In genomic region chr10:93190377-93190776, GRCh38 we compare ENCODE assay signal across 30 cellular contexts.
DNase-seq lines count a peak whose midpoint lies in the region; ATAC-seq and TF ChIP-seq lines count a peak whose summit lies in the region.
"Had no signal": no experiment of that assay in that cellular context is flagged by ENCODE, and none has a peak within 500 bp of the region (broad histone marks: within the 10 kb centered on the region; RNA-seq: fewer than 3 reads in every experiment).

No MANE protein-coding gene starts in this region.

- no peak overlapping the region for H3K27ac ChIP-seq in GM23338 (ENCODE audit: low read depth)
- H3K27ac ChIP-seq: ascending aorta, heart left ventricle, testis, vagina had no signal

- H4K20me1 ChIP-seq in GM23338 (replicated peaks; ENCODE audit: insufficient read depth), result no peaks in the 10 kb centered on the region

- no peak for ATAC-seq in GM23338
- ATAC-seq in HG03280 (IDR thresholded peaks at IDR 0.05; ENCODE audit: unreplicated experiment), result no peak
- ATAC-seq: activated CD4-positive, alpha-beta T cell treated with anti-CD3 and anti-CD28 coated beads for 36 hours; esophagus mucosa had no signal

- no peaks in the 10 kb centered on the region for H3K79me2 ChIP-seq in GM23338 (replicated peaks; ENCODE audit: insufficient read depth)

- no peak overlapping the region for H3K4me3 Mint-ChIP-seq in GM23338
- H3K4me3 Mint-ChIP-seq: activated CD4-positive, alpha-beta T cell treated with anti-CD3 and anti-CD28 coated beads for 36 hours; activated naive CD8-positive, alpha-beta T cell treated with anti-CD3 and anti-CD28 coated beads for 36 hours; CD4-positive, alpha-beta T cell; dendritic cell treated with granulocyte-macrophage colony-stimulating factor and Interleukin-4, amounts not matched to agents 40 ng/mL and 50 ng/mL, for 4 days; endodermal cell had no signal

- peak overlapping the region; percentile 63 for H2AFZ ChIP-seq in GM23338

- H3K9me3 ChIP-seq in adipocyte (ENCODE audit: control insufficient read depth, low read length), result no peaks in the 10 kb centered on the region
- H3K9me3 ChIP-seq: ascending aorta, heart left ventricle, testis, vagina had no signal

- H3K27me3 Mint-ChIP-seq in GM23338 (ENCODE audit: insufficient read depth, low read depth, poor library complexity), result peaks cover 5% of the 10 kb centered on the region

- H3K4me1 Mint-ChIP-seq in GM23338, result peaks cover 15% of the 10 kb centered on the region
- H3K4me1 Mint-ChIP-seq: activated CD4-positive, alpha-beta T cell treated with anti-CD3 and anti-CD28 coated beads for 36 hours; activated naive CD8-positive, alpha-beta T cell treated with anti-CD3 and anti-CD28 coated beads for 36 hours had no signal

- H3K27ac Mint-ChIP-seq in GM23338, result no peak overlapping the region
- H3K27ac Mint-ChIP-seq: activated CD4-positive, alpha-beta T cell treated with anti-CD3 and anti-CD28 coated beads for 36 hours; activated naive CD8-positive, alpha-beta T cell treated with anti-CD3 and anti-CD28 coated beads for 36 hours; CD4-positive, alpha-beta T cell; dendritic cell treated with granulocyte-macrophage colony-stimulating factor and Interleukin-4, amounts not matched to agents 40 ng/mL and 50 ng/mL, for 4 days; endodermal cell had no signal

- H3K4me3 ChIP-seq in GM23338 (no peak overlapping the region), NB4 (ENCODE audit: low read depth, low read length) (no peak overlapping the region), adipocyte (ENCODE audit: low read length) (no peak overlapping the region)
- H3K4me3 ChIP-seq: ascending aorta, heart left ventricle, testis, vagina had no signal

- no peaks in the 10 kb centered on the region for H3K36me3 Mint-ChIP-seq in GM23338 (ENCODE audit: low read depth)
- H3K36me3 Mint-ChIP-seq: activated naive CD8-positive, alpha-beta T cell treated with anti-CD3 and anti-CD28 coated beads for 36 hours had no signal

- DNase-seq in GM23338 (ENCODE audit: low spot score), result no peak
- DNase-seq in NB4 (ENCODE audit: low read depth), result peak; percentile 74
- peak; percentile 4 for DNase-seq in adipocyte (ENCODE audit: low read depth)
- peak; percentile 44 for DNase-seq in pons (ENCODE audit: low spot score)
- no peak for DNase-seq in NCI-H1048 (lab: John Stamatoyannopoulos, UW)
- no peak for DNase-seq in NCI-H1436 (lab: John Stamatoyannopoulos, UW)
- no peak for DNase-seq in NCI-H526 treated with DMSO at 0.1 percent for 48 hours (lab: John Stamatoyannopoulos, UW)
- DNase-seq: activated CD4-positive, alpha-beta T cell treated with anti-CD3 and anti-CD28 coated beads for 36 hours; activated effector memory CD4-positive, alpha-beta T cell treated with anti-CD3 and anti-CD28 coated beads, Interleukin-2, amount 50 U/mL, for 16 hours; activated naive CD8-positive, alpha-beta T cell treated with anti-CD3 and anti-CD28 coated beads for 36 hours; activated T-cell treated with anti-CD3 and anti-CD28 coated beads, Interleukin-2, amount 50 U/mL, for 1 hour; CD4-positive, alpha-beta T cell; central memory CD4-positive, alpha-beta T cell; DMS 273 treated with DMSO at 0.1 percent for 48 hours; EL; endodermal cell; foreskin fibroblast; heart left ventricle; mesenchymal stem cell; NCI-H146; NCI-H2171; NCI-H510A treated with DMSO at 0.1 percent for 48 hours; NK-92 treated with Interleukin-12 subunit alpha and Interleukin-12 subunit beta, amount 100 ng/mL, for 24 hours; stimulated activated naive CD4-positive, alpha-beta T cell treated with Interleukin-2 at 50 U/mL for 16 hours; testis had no signal

- TF ChIP-seq POLR2A in NB4 (IDR thresholded peaks at IDR 0.05; ENCODE audit: extremely low read depth, insufficient read length), result no peak

- H3K9me2 ChIP-seq in GM23338 (ENCODE audit: insufficient read depth), result 0 out of 2 replicates have a peak, but pooled peaks cover 2% of the 10 kb centered on the region

- no peak overlapping the region for H3K9ac ChIP-seq in adipocyte (ENCODE audit: low read length)

- TF ChIP-seq CTCF in GM23338 (conservative IDR thresholded peaks at IDR 0.05; ENCODE audit: low read depth in 2 of 2), result no peak
- TF ChIP-seq CTCF in NB4 (IDR thresholded peaks at IDR 0.05; ENCODE audit: low read depth, low read length), result no peak

- H3K27me3 ChIP-seq in GM23338 (ENCODE audit: insufficient read depth) (no peaks in the 10 kb centered on the region), adipocyte (replicated peaks; ENCODE audit: control insufficient read depth, insufficient read depth, low read length) (no peaks in the 10 kb centered on the region)
- H3K27me3 ChIP-seq: ascending aorta, testis, vagina had no signal

- H3K4me2 ChIP-seq in GM23338, result no peak overlapping the region

- no peaks in the 10 kb centered on the region for H3K9me3 Mint-ChIP-seq in GM23338
- H3K9me3 Mint-ChIP-seq: activated naive CD8-positive, alpha-beta T cell treated with anti-CD3 and anti-CD28 coated beads for 36 hours; CD4-positive, alpha-beta T cell; dendritic cell treated with granulocyte-macrophage colony-stimulating factor and Interleukin-4, amounts not matched to agents 40 ng/mL and 50 ng/mL, for 4 days had no signal

- H3K36me3 ChIP-seq in GM23338 (ENCODE audit: insufficient read depth) (no peaks in the 10 kb centered on the region), adipocyte (ENCODE audit: control insufficient read depth, insufficient read depth, low read length, severe bottlenecking) (no peaks in the 10 kb centered on the region)
- H3K36me3 ChIP-seq: ascending aorta, heart left ventricle, vagina had no signal

- H3K4me1 ChIP-seq in GM23338 (ENCODE audit: insufficient read depth), result peaks cover 8% of the 10 kb centered on the region
- H3K4me1 ChIP-seq in adipocyte (ENCODE audit: control insufficient read depth, insufficient read depth, low read length), result peaks cover 28% of the 10 kb centered on the region
- H3K4me1 ChIP-seq: testis, vagina had no signal

- H3F3A ChIP-seq in GM23338 (replicated peaks; ENCODE audit: low read depth), result no peaks in the 10 kb centered on the region

TF ChIP-seq in GM23338, 12 proteins besides CTCF, POLR2A, EP300 and RAD21 (continues in another document):
- TF ChIP-seq ZNF114 (CRISPR knock-in tag; IDR thresholded peaks at IDR 0.05), result no peak
- no peak for TF ChIP-seq ZNF462 (CRISPR knock-in tag; IDR thresholded peaks at IDR 0.05)
- no peak for TF ChIP-seq EZH2phosphoT487 (IDR thresholded peaks at IDR 0.05; ENCODE audit: unreplicated experiment)
- no peak for TF ChIP-seq CREB1 (CRISPR knock-in tag; IDR thresholded peaks at IDR 0.05; ENCODE audit: low read depth)
- TF ChIP-seq JUNB (IDR thresholded peaks at IDR 0.05; ENCODE audit: unreplicated experiment), result no peak
- no peak for TF ChIP-seq NANOG (IDR thresholded peaks at IDR 0.05; ENCODE audit: borderline replicate concordance)

Comparison
In these comparisons a context has a peak if more than half of its experiments do, and no peak if none do; other contexts are left out.
1. DNase-seq: peak in NB4 (single experiment), adipocyte (single experiment) and pons (single experiment); none in GM23338 (single experiment), NCI-H1048 (single experiment), NCI-H1436 (single experiment) and NCI-H526 treated with DMSO at 0.1 percent for 48 hours (single experiment).